Comparison of ENCODE assay signal across 32 cellular contexts in the genomic region with DNA sequence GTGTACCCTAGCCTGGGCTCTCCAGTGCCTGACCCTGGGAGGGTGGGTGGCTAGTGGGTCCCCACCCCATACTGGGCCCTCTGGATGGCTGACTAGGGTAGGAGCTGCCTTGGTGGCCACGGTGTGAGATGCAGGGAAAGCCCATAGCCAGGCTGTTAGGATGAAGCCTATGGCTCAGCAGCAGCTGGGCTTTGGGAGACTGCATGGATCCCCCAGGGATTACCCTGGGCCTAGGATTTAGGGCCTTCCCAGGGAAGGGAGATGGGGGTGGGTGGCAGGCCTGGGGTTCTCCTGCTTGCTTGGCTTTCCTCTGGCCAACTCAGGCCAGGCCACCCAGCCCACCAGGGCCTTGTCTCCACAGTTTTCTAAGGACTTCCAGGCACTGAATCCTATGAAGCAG. TPM values are rescaled to one million over a fixed set of nuclear protein-coding genes. Genes with fewer than 3 reads are reported as not detected.
"Had no signal": no experiment of that assay in that cellular context is flagged by ENCODE, and none has a peak within 500 bp of the region (broad histone marks: within the 10 kb centered on the region; RNA-seq: fewer than 3 reads in every experiment).

No MANE protein-coding gene starts in this region.

- DNase-seq: dermis blood vessel endothelial cell; effector memory CD8-positive, alpha-beta T cell; foreskin fibroblast; gastrocnemius medialis; head of caudate nucleus; stimulated activated CD4-positive, alpha-beta T cell treated with anti-CD3 and anti-CD28 coated beads, Interleukin-2, amount 100 ng/mL, for 24 hours; stimulated activated CD4-positive, alpha-beta T cell treated with anti-CD3 and anti-CD28 coated beads, Interleukin-4, amount 100 ng/mL, for 24 hours; stimulated activated naive B cell treated with anti-CD40 and anti-IgM and Interleukin-4, amounts not matched to agents 10 μg/mL and 1 μg/mL and 100 μg/mL, for 72 hours; upper lobe of left lung had no signal

- H3K4me3 ChIP-seq: coronary artery, gastrocnemius medialis, lung, pancreas, right atrium auricular region, thoracic aorta, tibial nerve, upper lobe of left lung had no signal

- H3K36me3 Mint-ChIP-seq: memory B cell; natural killer cell treated with Interleukin-12 subunit alpha and Interleukin-12 subunit beta and Interleukin-15 and Interleukin-18, amount 100 ng/mL, for 72 hours had no signal

- H3K36me3 ChIP-seq: gastrocnemius medialis, neutrophil, pancreas, right atrium auricular region, thoracic aorta, tibial nerve, upper lobe of left lung had no signal

- H3K27ac Mint-ChIP-seq: memory B cell; natural killer cell treated with Interleukin-12 subunit alpha and Interleukin-12 subunit beta and Interleukin-15 and Interleukin-18, amount 100 ng/mL, for 72 hours; stimulated activated naive CD8-positive, alpha-beta T cell treated with anti-CD3 and anti-CD28 coated beads, Interleukin-15, Interleukin-2, amounts not matched to agents 100 ng/mL and 50 ng/mL, for 24 hours had no signal

- H3K9me3 ChIP-seq: gastrocnemius medialis, neutrophil, pancreas, right atrium auricular region, thoracic aorta, tibial nerve, upper lobe of left lung had no signal

- H3K27me3 Mint-ChIP-seq: effector memory CD8-positive, alpha-beta T cell; memory B cell; natural killer cell treated with Interleukin-12 subunit alpha and Interleukin-12 subunit beta and Interleukin-15 and Interleukin-18, amount 100 ng/mL, for 72 hours; progenitor cell of endocrine pancreas; stimulated activated naive B cell treated with anti-CD40 and anti-IgM and Interleukin-4, amounts not matched to agents 10 μg/mL and 1 μg/mL and 100 μg/mL, for 72 hours; stimulated activated naive CD8-positive, alpha-beta T cell treated with anti-CD3 and anti-CD28 coated beads, Interleukin-15, Interleukin-2, amounts not matched to agents 100 ng/mL and 50 ng/mL, for 24 hours had no signal

- ATAC-seq: effector memory CD8-positive, alpha-beta T cell; esophagus mucosa; gastrocnemius medialis; left lobe of liver; pancreas; sciatic nerve; stimulated activated naive B cell treated with anti-CD40 and anti-IgM and Interleukin-4, amounts not matched to agents 10 μg/mL and 1 μg/mL and 100 μg/mL, for 72 hours had no signal

- H3K9me3 Mint-ChIP-seq: effector memory CD8-positive, alpha-beta T cell; memory B cell; natural killer cell treated with Interleukin-12 subunit alpha and Interleukin-12 subunit beta and Interleukin-15 and Interleukin-18, amount 100 ng/mL, for 72 hours; neural crest cell; stimulated activated naive B cell treated with anti-CD40 and anti-IgM and Interleukin-4, amounts not matched to agents 10 μg/mL and 1 μg/mL and 100 μg/mL, for 72 hours; stimulated activated naive CD8-positive, alpha-beta T cell treated with anti-CD3 and anti-CD28 coated beads, Interleukin-15, Interleukin-2, amounts not matched to agents 100 ng/mL and 50 ng/mL, for 24 hours had no signal

- H3K27me3 ChIP-seq: gastrocnemius medialis, neutrophil, pancreas, right atrium auricular region, tibial nerve, upper lobe of left lung had no signal

- H3K27ac ChIP-seq: coronary artery, epithelial cell of prostate, gastrocnemius medialis, neutrophil, pancreas, right atrium auricular region, thoracic aorta, tibial nerve, upper lobe of left lung had no signal

- H3K4me3 Mint-ChIP-seq: effector memory CD8-positive, alpha-beta T cell; memory B cell; natural killer cell treated with Interleukin-12 subunit alpha and Interleukin-12 subunit beta and Interleukin-15 and Interleukin-18, amount 100 ng/mL, for 72 hours; stimulated activated naive B cell treated with anti-CD40 and anti-IgM and Interleukin-4, amounts not matched to agents 10 μg/mL and 1 μg/mL and 100 μg/mL, for 72 hours; stimulated activated naive CD8-positive, alpha-beta T cell treated with anti-CD3 and anti-CD28 coated beads, Interleukin-15, Interleukin-2, amounts not matched to agents 100 ng/mL and 50 ng/mL, for 24 hours had no signal

RNA-seq across cellular contexts. Expression of gene SAMD15, which starts 50.1 kb away (rescaled TPM):
- total RNA-seq: skeletal muscle tissue had no signal

RNA-seq across cellular contexts. Expression of gene NGB, which starts 56.1 kb away (rescaled TPM):
- total RNA-seq: chondrocyte; dermis blood vessel endothelial cell; esophagus mucosa; gastrocnemius medialis; glomerular endothelial cell; left lobe of liver; liver; lung; mononuclear cell; natural killer cell treated with Interleukin-12 subunit alpha and Interleukin-12 subunit beta and Interleukin-15 and Interleukin-18, amount 100 ng/mL, for 72 hours; neural crest cell; omental fat pad; progenitor cell of endocrine pancreas; right atrium auricular region; sciatic nerve; skeletal muscle tissue; thoracic aorta; tibial nerve had no signal
- polyA plus RNA-seq: keratinocyte, liver, lung had no signal
